In the genomic region with DNA sequence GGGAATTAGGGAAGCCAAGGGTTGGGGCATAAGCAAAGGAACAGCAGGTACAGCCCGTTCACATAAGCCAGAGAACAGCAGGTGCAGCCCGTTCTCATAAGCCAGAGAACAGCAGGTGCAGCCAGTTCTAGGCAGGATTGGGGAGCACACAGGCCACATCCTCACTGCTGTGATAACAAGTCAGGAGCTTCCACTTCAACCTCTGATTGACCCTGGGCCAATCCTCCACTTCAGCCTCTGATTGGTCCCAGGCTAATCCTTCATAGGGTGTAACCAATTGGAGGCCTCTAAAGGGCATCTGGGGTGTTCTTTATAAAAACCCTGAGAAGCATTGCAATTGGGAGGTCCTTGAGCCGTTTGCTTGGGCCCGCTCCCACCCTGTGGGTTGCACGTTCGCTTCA, we compare ENCODE assay signal across 14 cellular contexts. TPM values are rescaled to one million over a fixed set of nuclear protein-coding genes. Genes with fewer than 3 reads are reported as not detected.
DNase-seq lines count a peak whose midpoint lies in the region; FAIRE-seq and TF ChIP-seq lines count a peak whose summit lies in the region.
"Had no signal": no experiment of that assay in that cellular context is flagged by ENCODE, and none has a peak within 500 bp of the region (broad histone marks: within the 10 kb centered on the region; RNA-seq: fewer than 3 reads in every experiment).

No MANE protein-coding gene starts in this region.

- H3K4me1 ChIP-seq in kidney (ENCODE audit: control insufficient read depth in 1 of 2, insufficient read depth in 1 of 2, low read depth in 1 of 2, low read length in 2 of 2), result no peaks in the 10 kb centered on the region
- H3K4me1 ChIP-seq: foreskin keratinocyte had no signal

- CTCF ChIA-PET in HEK293T (lab: Yijun Ruan, JAX), result interaction anchor here (1.5 kb wide), 1 partner anchor 13 kb away, joined by 6 read pairs; no protein-coding TSS in a partner anchor

- no peaks in the 10 kb centered on the region for H3K9me3 ChIP-seq in kidney (ENCODE audit: control insufficient read depth in 1 of 2, low read length in 2 of 2)

- H3K9ac ChIP-seq in kidney (ENCODE audit: low read length in 2 of 2), result no peak overlapping the region

- no peaks in the 10 kb centered on the region for H3K36me3 ChIP-seq in kidney (ENCODE audit: control insufficient read depth in 1 of 2, insufficient read depth in 2 of 2, low read length in 2 of 2)

- TF ChIP-seq CTCF in kidney (IDR thresholded peaks at IDR 0.05; ENCODE audit: borderline replicate concordance, extremely low read depth, insufficient read depth), result no peak

- POLR2A ChIA-PET in HEK293T (lab: Yijun Ruan, JAX), result no interaction called here

- DNase-seq in DMS53 (lab: John Stamatoyannopoulos, UW) (peak; percentile 91), HEK293T (ENCODE audit: extremely low spot score) (no peak), NCI-H524 (lab: John Stamatoyannopoulos, UW) (peak; percentile 85 to 97), cerebellum (ENCODE audit: low spot score) (peak; percentile 73), T-helper 1 cell (no peak), iPS-NIHi7 (ENCODE audit: extremely low spot score) (no peak), GF-D8 (lab: John Stamatoyannopoulos, UW) (no peak), kidney (no peak)
- DNase-seq: activated CD4-positive, alpha-beta T cell treated with anti-CD3 and anti-CD28 coated beads, Interleukin-2, amount 10 ng/mL, durations not matched to agents 7 days and 5 days; activated naive CD4-positive, alpha-beta T cell treated with Interleukin-2 at 50 U/mL for 16 hours; cortex of kidney; foreskin keratinocyte; stimulated activated CD4-positive, alpha-beta T cell treated with anti-CD3 and anti-CD28 coated beads, Interleukin-4, amount 100 ng/mL, for 4 hours had no signal

- H3K27ac ChIP-seq in kidney (ENCODE audit: low read depth in 2 of 2, low read length in 2 of 2), result no peak overlapping the region
- H3K27ac ChIP-seq: foreskin keratinocyte had no signal

- intact Hi-C loops in kidney (cut with DNase I), result no loop called here

- no peak overlapping the region for H3K4me3 ChIP-seq in kidney (ENCODE audit: low read length in 2 of 2)
- H3K4me3 ChIP-seq: lung had no signal

- FAIRE-seq in kidney (lab: Jason Lieb, UNC), result no peak

TF ChIP-seq in HEK293T, 16 proteins besides CTCF, POLR2A, EP300 and RAD21:
- peak; percentile 61 for TF ChIP-seq PKNOX1 (IDR thresholded peaks at IDR 0.05)
- no peak for TF ChIP-seq FOXK2 (IDR thresholded peaks at IDR 0.05)

RNA-seq across cellular contexts. Expression of gene CEL, which starts 27.5 kb away (rescaled TPM):
- total RNA-seq in cerebellum, result 0.73 TPM
- 1.0 TPM for total RNA-seq in kidney
- 16.7 TPM for polyA plus RNA-seq in kidney (ENCODE audit: insufficient read depth, low read depth, low replicate concordance)

RNA-seq across cellular contexts. Expression of gene RALGDS, which starts 31.8 kb away (rescaled TPM):
- total RNA-seq in cerebellum (83.9 TPM), kidney (43.3 TPM)
- 13.0 TPM for polyA plus RNA-seq in kidney (ENCODE audit: insufficient read depth, low read depth, low replicate concordance)

RNA-seq across cellular contexts. Expression of gene GTF3C5, which starts 58.5 kb away (rescaled TPM):
- total RNA-seq in cerebellum (26.5 TPM), kidney (47.7 TPM)
- polyA plus RNA-seq in kidney (ENCODE audit: insufficient read depth, low read depth, low replicate concordance), result 38.0 TPM

Comparison
In these comparisons a context has a peak if more than half of its experiments do, and no peak if none do; other contexts are left out.
1. DNase-seq: peak in DMS53 (single experiment), NCI-H524 (2 of 2) and cerebellum (single experiment); none in HEK293T (single experiment), T-helper 1 cell (0 of 5), iPS-NIHi7 (single experiment), GF-D8 (single experiment) and kidney (single experiment).